In genomic region chr6:160393442-160393841, GRCh38 we compare ENCODE assay signal across 3 cellular contexts. TPM values are rescaled to one million over a fixed set of nuclear protein-coding genes. Genes with fewer than 3 reads are reported as not detected.
"Had no signal": no experiment of that assay in that cellular context is flagged by ENCODE, and none has a peak within 500 bp of the region (broad histone marks: within the 10 kb centered on the region; RNA-seq: fewer than 3 reads in every experiment).

No MANE protein-coding gene starts in this region.

RNA-seq across cellular contexts. Expression of gene SLC22A3, which starts 45.3 kb away (rescaled TPM):
- total RNA-seq: GM23248, H4 had no signal
- polyA plus RNA-seq: GM23248, IgD-negative memory B cell had no signal
